ENCODE assay signal across 1 cellular context in genomic region chr15:98581715-98582114, GRCh38.
TF ChIP-seq lines count a peak whose summit lies in the region.

No MANE protein-coding gene starts in this region.

TF ChIP-seq in H1, 55 proteins besides CTCF, POLR2A, EP300 and RAD21 (continued from another document):
- TF ChIP-seq ZNF274 (IDR thresholded peaks at IDR 0.05; ENCODE audit: borderline replicate concordance, extremely low read depth, low read length): no peak
- TF ChIP-seq, protein P1, sequence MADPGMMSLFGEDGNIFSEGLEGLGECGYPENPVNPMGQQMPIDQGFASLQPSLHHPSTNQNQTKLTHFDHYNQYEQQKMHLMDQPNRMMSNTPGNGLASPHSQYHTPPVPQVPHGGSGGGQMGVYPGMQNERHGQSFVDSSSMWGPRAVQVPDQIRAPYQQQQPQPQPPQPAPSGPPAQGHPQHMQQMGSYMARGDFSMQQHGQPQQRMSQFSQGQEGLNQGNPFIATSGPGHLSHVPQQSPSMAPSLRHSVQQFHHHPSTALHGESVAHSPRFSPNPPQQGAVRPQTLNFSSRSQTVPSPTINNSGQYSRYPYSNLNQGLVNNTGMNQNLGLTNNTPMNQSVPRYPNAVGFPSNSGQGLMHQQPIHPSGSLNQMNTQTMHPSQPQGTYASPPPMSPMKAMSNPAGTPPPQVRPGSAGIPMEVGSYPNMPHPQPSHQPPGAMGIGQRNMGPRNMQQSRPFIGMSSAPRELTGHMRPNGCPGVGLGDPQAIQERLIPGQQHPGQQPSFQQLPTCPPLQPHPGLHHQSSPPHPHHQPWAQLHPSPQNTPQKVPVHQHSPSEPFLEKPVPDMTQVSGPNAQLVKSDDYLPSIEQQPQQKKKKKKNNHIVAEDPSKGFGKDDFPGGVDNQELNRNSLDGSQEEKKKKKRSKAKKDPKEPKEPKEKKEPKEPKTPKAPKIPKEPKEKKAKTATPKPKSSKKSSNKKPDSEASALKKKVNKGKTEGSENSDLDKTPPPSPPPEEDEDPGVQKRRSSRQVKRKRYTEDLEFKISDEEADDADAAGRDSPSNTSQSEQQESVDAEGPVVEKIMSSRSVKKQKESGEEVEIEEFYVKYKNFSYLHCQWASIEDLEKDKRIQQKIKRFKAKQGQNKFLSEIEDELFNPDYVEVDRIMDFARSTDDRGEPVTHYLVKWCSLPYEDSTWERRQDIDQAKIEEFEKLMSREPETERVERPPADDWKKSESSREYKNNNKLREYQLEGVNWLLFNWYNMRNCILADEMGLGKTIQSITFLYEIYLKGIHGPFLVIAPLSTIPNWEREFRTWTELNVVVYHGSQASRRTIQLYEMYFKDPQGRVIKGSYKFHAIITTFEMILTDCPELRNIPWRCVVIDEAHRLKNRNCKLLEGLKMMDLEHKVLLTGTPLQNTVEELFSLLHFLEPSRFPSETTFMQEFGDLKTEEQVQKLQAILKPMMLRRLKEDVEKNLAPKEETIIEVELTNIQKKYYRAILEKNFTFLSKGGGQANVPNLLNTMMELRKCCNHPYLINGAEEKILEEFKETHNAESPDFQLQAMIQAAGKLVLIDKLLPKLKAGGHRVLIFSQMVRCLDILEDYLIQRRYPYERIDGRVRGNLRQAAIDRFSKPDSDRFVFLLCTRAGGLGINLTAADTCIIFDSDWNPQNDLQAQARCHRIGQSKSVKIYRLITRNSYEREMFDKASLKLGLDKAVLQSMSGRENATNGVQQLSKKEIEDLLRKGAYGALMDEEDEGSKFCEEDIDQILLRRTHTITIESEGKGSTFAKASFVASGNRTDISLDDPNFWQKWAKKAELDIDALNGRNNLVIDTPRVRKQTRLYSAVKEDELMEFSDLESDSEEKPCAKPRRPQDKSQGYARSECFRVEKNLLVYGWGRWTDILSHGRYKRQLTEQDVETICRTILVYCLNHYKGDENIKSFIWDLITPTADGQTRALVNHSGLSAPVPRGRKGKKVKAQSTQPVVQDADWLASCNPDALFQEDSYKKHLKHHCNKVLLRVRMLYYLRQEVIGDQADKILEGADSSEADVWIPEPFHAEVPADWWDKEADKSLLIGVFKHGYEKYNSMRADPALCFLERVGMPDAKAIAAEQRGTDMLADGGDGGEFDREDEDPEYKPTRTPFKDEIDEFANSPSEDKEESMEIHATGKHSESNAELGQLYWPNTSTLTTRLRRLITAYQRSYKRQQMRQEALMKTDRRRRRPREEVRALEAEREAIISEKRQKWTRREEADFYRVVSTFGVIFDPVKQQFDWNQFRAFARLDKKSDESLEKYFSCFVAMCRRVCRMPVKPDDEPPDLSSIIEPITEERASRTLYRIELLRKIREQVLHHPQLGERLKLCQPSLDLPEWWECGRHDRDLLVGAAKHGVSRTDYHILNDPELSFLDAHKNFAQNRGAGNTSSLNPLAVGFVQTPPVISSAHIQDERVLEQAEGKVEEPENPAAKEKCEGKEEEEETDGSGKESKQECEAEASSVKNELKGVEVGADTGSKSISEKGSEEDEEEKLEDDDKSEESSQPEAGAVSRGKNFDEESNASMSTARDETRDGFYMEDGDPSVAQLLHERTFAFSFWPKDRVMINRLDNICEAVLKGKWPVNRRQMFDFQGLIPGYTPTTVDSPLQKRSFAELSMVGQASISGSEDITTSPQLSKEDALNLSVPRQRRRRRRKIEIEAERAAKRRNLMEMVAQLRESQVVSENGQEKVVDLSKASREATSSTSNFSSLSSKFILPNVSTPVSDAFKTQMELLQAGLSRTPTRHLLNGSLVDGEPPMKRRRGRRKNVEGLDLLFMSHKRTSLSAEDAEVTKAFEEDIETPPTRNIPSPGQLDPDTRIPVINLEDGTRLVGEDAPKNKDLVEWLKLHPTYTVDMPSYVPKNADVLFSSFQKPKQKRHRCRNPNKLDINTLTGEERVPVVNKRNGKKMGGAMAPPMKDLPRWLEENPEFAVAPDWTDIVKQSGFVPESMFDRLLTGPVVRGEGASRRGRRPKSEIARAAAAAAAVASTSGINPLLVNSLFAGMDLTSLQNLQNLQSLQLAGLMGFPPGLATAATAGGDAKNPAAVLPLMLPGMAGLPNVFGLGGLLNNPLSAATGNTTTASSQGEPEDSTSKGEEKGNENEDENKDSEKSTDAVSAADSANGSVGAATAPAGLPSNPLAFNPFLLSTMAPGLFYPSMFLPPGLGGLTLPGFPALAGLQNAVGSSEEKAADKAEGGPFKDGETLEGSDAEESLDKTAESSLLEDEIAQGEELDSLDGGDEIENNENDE (IDR thresholded peaks at IDR 0.05; ENCODE audit: insufficient replicate concordance, low read length): no peak
- no peak for TF ChIP-seq EZH2 (IDR thresholded peaks at IDR 0.05; ENCODE audit: low read depth, low read length, severe bottlenecking)
